In the genomic region with DNA sequence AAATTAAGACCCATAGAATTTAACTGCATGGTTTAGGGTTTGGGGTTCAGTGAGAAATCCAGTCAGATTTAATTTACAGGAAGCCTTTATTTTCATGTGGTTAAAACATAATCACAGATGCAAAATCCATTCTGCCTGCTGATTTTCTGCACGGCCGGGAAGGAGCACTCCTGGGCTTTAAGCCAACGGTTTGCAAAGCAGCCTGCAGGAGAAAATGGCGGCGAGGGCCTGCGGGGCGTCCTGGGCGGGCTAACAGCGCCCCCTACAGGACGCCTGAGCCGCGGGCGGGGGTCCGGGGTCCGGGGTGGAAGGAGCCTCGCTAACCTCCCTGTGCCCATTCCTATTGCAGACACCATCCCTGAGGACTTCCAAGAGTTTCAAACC, we compare ENCODE assay signal across 8 cellular contexts. TPM values are rescaled to one million over a fixed set of nuclear protein-coding genes. Genes with fewer than 3 reads are reported as not detected.
DNase-seq lines count a peak whose midpoint lies in the region; ATAC-seq and TF ChIP-seq lines count a peak whose summit lies in the region.

No MANE protein-coding gene starts in this region.

- TF ChIP-seq CTCF in MM.1S (IDR thresholded peaks at IDR 0.05; ENCODE audit: low read length) (peak; percentile 69), brain (conservative IDR thresholded peaks at IDR 0.05) (peak; percentile 62 to 76)

- H3K9me3 ChIP-seq in MM.1S (replicated peaks; ENCODE audit: insufficient read depth, low read length) = no peaks in the 10 kb centered on the region

- no peaks in the 10 kb centered on the region for H4K20me1 ChIP-seq in MM.1S (ENCODE audit: insufficient read depth, low read length)

- H3K27me3 ChIP-seq in MM.1S (replicated peaks; ENCODE audit: insufficient read depth, low read length) = no peaks in the 10 kb centered on the region

- H3K27me3 Mint-ChIP-seq in brain = no peaks in the 10 kb centered on the region

- H2AFZ ChIP-seq in MM.1S (ENCODE audit: low read length) = no peak overlapping the region

- H3K9ac ChIP-seq in MM.1S (ENCODE audit: low read length) = no peak overlapping the region

- no peaks in the 10 kb centered on the region for H3F3A ChIP-seq in MM.1S (ENCODE audit: insufficient read depth, low read length)

- no peak overlapping the region for H3K4me2 ChIP-seq in MM.1S (ENCODE audit: low read depth, low read length)

- H3K9me3 Mint-ChIP-seq in brain = no peaks in the 10 kb centered on the region

- peaks cover 29% of the 10 kb centered on the region for H3K4me1 Mint-ChIP-seq in brain

- H3K4me1 ChIP-seq in MM.1S (ENCODE audit: low read length) = no peaks in the 10 kb centered on the region

- H3K4me3 ChIP-seq in MM.1S (ENCODE audit: low read length) (no peak overlapping the region), skin epidermis (peak overlapping the region in 6 of 7 experiments; percentile 7 to 38 (median 17))

- H3K9me2 ChIP-seq in MM.1S (replicated peaks; ENCODE audit: insufficient read depth, low read length) = no peaks in the 10 kb centered on the region

- no peaks in the 10 kb centered on the region for H3K36me3 ChIP-seq in MM.1S (replicated peaks; ENCODE audit: insufficient read depth, low read length)

- H3K4me3 Mint-ChIP-seq in brain = peak overlapping the region in 3 of 5 experiments; percentile 19 to 61 (median 25)

- peak; percentile 83 for DNase-seq in DMS79 treated with DMSO at 0.1 percent for 48 hours (lab: John Stamatoyannopoulos, UW)
- DNase-seq in MM.1S = no peak
- peak; percentile 9 to 74 (median 26) for DNase-seq in T-helper 1 cell
- DNase-seq in iPS-NIHi7 (ENCODE audit: extremely low spot score) = peak; percentile 95

- H3K27ac Mint-ChIP-seq in brain = peak overlapping the region; percentile 73 to 96 (median 90)

- ATAC-seq in GM21526 (IDR thresholded peaks at IDR 0.05; ENCODE audit: low FRiP score, unreplicated experiment) = no peak
- ATAC-seq in GM18909 (IDR thresholded peaks at IDR 0.05; ENCODE audit: poor library complexity, unreplicated experiment) = no peak

- H3K36me3 Mint-ChIP-seq in brain = peaks cover 18% of the 10 kb centered on the region

- no peak overlapping the region for H3K27ac ChIP-seq in MM.1S (ENCODE audit: low read length)
- peak overlapping the region in 15 of 21 experiments; percentile 4 to 71 (median 55) for H3K27ac ChIP-seq in skin epidermis

- no peaks in the 10 kb centered on the region for H3K79me2 ChIP-seq in MM.1S (ENCODE audit: low read length)

RNA-seq across cellular contexts. Expression of a gene that starts 47.6 kb away (rescaled TPM):
- 16.0 TPM for polyA plus RNA-seq in brain (ENCODE audit: insufficient read depth, low read depth, low replicate concordance)
